24 cellular contexts compared by ENCODE assay signal in the genomic region with DNA sequence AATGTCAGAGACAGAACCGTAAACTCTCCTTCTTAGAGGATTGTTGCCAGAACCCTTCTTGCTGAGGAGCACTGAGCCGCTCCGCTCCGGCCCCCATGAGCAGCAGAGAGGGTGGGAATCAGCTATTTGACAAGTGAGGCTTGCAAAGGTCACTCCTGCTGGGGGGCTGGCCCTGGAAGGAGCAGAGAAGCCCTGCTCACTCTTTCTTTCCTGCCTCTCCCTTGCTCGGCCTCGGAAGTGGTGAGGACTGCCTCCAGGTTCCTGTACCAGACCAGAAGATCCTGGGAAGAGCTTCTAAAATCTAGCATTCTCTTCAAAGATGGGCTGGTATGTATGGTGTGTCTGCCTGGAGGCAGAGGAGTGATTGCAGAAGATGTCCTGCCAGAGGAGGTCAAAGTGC.
"Had no signal": no experiment of that assay in that cellular context is flagged by ENCODE, and none has a peak within 500 bp of the region (broad histone marks: within the 10 kb centered on the region; RNA-seq: fewer than 3 reads in every experiment).

No MANE protein-coding gene starts in this region.

- H3K9me3 ChIP-seq: colonic mucosa, esophagus squamous epithelium, gastrocnemius medialis, heart right ventricle, left lung, lower lobe of right lung, mucosa of descending colon had no signal

- H3K27ac ChIP-seq: colonic mucosa, epithelial cell of prostate, gastrocnemius medialis, heart right ventricle, left lung, lower lobe of right lung had no signal

- DNase-seq: colonic mucosa; cortex of kidney; effector CD8-positive, alpha-beta T cell; effector memory CD8-positive, alpha-beta T cell; endodermal cell; erythroblast; esophagus squamous epithelium; foreskin fibroblast; foreskin melanocyte; gastrocnemius medialis; glutamatergic neuron; head of caudate nucleus; heart right ventricle; hippocampal formation; left cardiac atrium; left lung; left ventricle myocardium superior; lower lobe of right lung; mesenchymal stem cell; mucosa of descending colon had no signal

- H3K36me3 Mint-ChIP-seq: mesothelial cell of epicardium had no signal

- H3K4me1 ChIP-seq: colonic mucosa, gastrocnemius medialis, left lung, lower lobe of right lung had no signal

- H3K9me3 Mint-ChIP-seq: dendritic cell treated with granulocyte-macrophage colony-stimulating factor and Interleukin-4, amounts not matched to agents 40 ng/mL and 50 ng/mL, for 4 days; effector memory CD8-positive, alpha-beta T cell; endodermal cell; mesothelial cell of epicardium had no signal

- H3K27me3 Mint-ChIP-seq: dendritic cell treated with granulocyte-macrophage colony-stimulating factor and Interleukin-4, amounts not matched to agents 40 ng/mL and 50 ng/mL, for 4 days had no signal

- ATAC-seq: effector memory CD8-positive, alpha-beta T cell; esophagus mucosa; gastrocnemius medialis; heart right ventricle; left cardiac atrium; left lung; left ventricle myocardium superior; lower lobe of right lung; mucosa of descending colon had no signal

- H3K4me3 ChIP-seq: colonic mucosa, esophagus squamous epithelium, gastrocnemius medialis, heart right ventricle, left lung, lower lobe of right lung, mucosa of descending colon had no signal

- H3K4me3 Mint-ChIP-seq: dendritic cell treated with granulocyte-macrophage colony-stimulating factor and Interleukin-4, amounts not matched to agents 40 ng/mL and 50 ng/mL, for 4 days; effector memory CD8-positive, alpha-beta T cell; endodermal cell; mesothelial cell of epicardium had no signal

- H3K27me3 ChIP-seq: colonic mucosa had no signal

- H3K27ac Mint-ChIP-seq: dendritic cell treated with granulocyte-macrophage colony-stimulating factor and Interleukin-4, amounts not matched to agents 40 ng/mL and 50 ng/mL, for 4 days; effector memory CD8-positive, alpha-beta T cell; endodermal cell; mesothelial cell of epicardium had no signal

- H3K36me3 ChIP-seq: colonic mucosa, esophagus squamous epithelium, gastrocnemius medialis, heart right ventricle, left lung, lower lobe of right lung had no signal
